1 cellular context compared by ENCODE assay signal in genomic region chr2:26946841-26947784, GRCh38.
TF ChIP-seq lines count a peak whose summit lies in the region.

No MANE protein-coding gene starts in this region.

TF ChIP-seq in SK-N-SH, 30 proteins besides CTCF, POLR2A, EP300 and RAD21:
- TF ChIP-seq, protein P1, sequence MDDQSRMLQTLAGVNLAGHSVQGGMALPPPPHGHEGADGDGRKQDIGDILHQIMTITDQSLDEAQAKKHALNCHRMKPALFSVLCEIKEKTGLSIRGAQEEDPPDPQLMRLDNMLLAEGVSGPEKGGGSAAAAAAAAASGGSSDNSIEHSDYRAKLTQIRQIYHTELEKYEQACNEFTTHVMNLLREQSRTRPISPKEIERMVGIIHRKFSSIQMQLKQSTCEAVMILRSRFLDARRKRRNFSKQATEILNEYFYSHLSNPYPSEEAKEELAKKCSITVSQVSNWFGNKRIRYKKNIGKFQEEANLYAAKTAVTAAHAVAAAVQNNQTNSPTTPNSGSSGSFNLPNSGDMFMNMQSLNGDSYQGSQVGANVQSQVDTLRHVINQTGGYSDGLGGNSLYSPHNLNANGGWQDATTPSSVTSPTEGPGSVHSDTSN (IDR thresholded peaks at IDR 0.05) = 0 out of 2 replicates have a peak, but pooled peaks have one; percentile 4
- no peak for TF ChIP-seq MEF2A (IDR thresholded peaks at IDR 0.05; ENCODE audit: borderline replicate concordance, low read depth)
- no peak for TF ChIP-seq NRF1 (IDR thresholded peaks at IDR 0.05; ENCODE audit: low read depth, low read length)
- no peak for TF ChIP-seq SIN3A (IDR thresholded peaks at IDR 0.05; ENCODE audit: borderline replicate concordance, low read depth, low read length)
- no peak for TF ChIP-seq RCOR1 (IDR thresholded peaks at IDR 0.05; ENCODE audit: low read length)
- TF ChIP-seq MAX (IDR thresholded peaks at IDR 0.05; ENCODE audit: low read depth) = no peak
- no peak for TF ChIP-seq MXI1 (IDR thresholded peaks at IDR 0.05; ENCODE audit: low read depth, low read length)
- peak; percentile 54; the same call in 1 of the 2 replicates for TF ChIP-seq TCF12 (IDR thresholded peaks at IDR 0.05)
- peak; percentile 54 for TF ChIP-seq NFIC (IDR thresholded peaks at IDR 0.05; ENCODE audit: borderline replicate concordance)
- no peak for TF ChIP-seq EZH2phosphoT487 (IDR thresholded peaks at IDR 0.05; ENCODE audit: borderline replicate concordance, low read depth)
